In the genomic region with DNA sequence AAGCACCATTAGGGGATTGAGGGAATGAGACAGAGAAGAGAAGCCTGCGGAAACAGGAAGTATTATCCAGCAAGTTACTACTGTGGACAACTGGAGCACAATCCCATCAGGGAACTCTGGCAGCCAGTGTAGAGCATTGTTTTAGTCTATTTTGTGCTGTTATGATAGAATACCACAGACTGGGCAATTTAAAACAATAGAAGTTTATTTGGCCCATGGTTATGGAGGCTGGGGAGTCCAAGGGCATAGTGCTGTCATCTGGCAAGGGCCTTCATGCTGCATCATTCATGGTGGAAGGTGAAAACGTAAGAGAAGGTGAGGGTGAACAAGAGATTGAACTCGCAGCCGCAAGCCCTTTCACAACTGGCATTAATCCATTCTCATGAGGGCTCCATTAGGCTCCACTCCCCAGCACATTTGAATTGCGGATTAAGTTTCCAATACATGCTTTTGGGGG, we compare ENCODE assay signal across 12 cellular contexts. TPM values are rescaled to one million over a fixed set of nuclear protein-coding genes. Genes with fewer than 3 reads are reported as not detected.
A peak's percentile ranks its signal among the peaks of the same experiment; 100 is the strongest.
DNase-seq lines count a peak whose midpoint lies in the region; ATAC-seq, FAIRE-seq and TF ChIP-seq lines count a peak whose summit lies in the region.
"Had no signal": no experiment of that assay in that cellular context is flagged by ENCODE, and none has a peak within 500 bp of the region (broad histone marks: within the 10 kb centered on the region; RNA-seq: fewer than 3 reads in every experiment).

No MANE protein-coding gene starts in this region.

- H3K4me2 ChIP-seq in IMR-90 (ENCODE audit: low read depth, low read length), result no peak overlapping the region

- ATAC-seq in IMR-90 (ENCODE audit: low read depth) (no peak), pancreas (no peak), GM19397 (IDR thresholded peaks at IDR 0.05; ENCODE audit: unreplicated experiment) (no peak)

- TF ChIP-seq CTCF in CD14-positive monocyte (IDR thresholded peaks at IDR 0.05), result no peak
- no peak for TF ChIP-seq CTCF in IMR-90 (conservative IDR thresholded peaks at IDR 0.05; ENCODE audit: low read depth, low read length)
- no peak for TF ChIP-seq CTCF in pancreas (IDR thresholded peaks at IDR 0.05)

- H2BK15ac ChIP-seq in IMR-90 (ENCODE audit: low read depth, low read length), result peak overlapping the region; percentile 6; the same call in 1 of the 3 replicates

- DNase-seq in CD14-positive monocyte (ENCODE audit: low spot score), result no peak
- DNase-seq in IMR-90, result no peak
- DNase-seq in dermis microvascular lymphatic vessel endothelial cell (ENCODE audit: low read depth in 2 of 2), result peak; percentile 80 to 83
- DNase-seq in pancreas, result no peak
- no peak for DNase-seq in MV-4-11 (lab: John Stamatoyannopoulos, UW)
- no peak for DNase-seq in cerebellum (ENCODE audit: low spot score)
- DNase-seq in ureter (ENCODE audit: low spot score), result no peak
- DNase-seq: NCI-H2171; stimulated activated CD4-positive, alpha-beta T cell treated with anti-CD3 and anti-CD28 coated beads, Interleukin-1b, Interleukin-23, amount 100 ng/mL, for 48 hours had no signal

- H3K4me1 Mint-ChIP-seq in CD14-positive monocyte, result peaks cover 74% of the 10 kb centered on the region

- no peak overlapping the region for H3K23ac ChIP-seq in IMR-90 (ENCODE audit: low read depth, low read length)

- dilution Hi-C loops in IMR-90 (cut with HindIII; ENCODE audit: low sequenced_read_pairs, unreplicated experiment), result no loop called here

- H3K4me1 ChIP-seq in IMR-90 (ENCODE audit: control insufficient read depth, insufficient read depth, low read length), result peaks cover 9% of the 10 kb centered on the region
- H3K4me1 ChIP-seq in pancreas, result peaks cover 0 to 12% (median 0%) of the 10 kb centered on the region in 3 donors

- H3K9me3 ChIP-seq in IMR-90 (ENCODE audit: control insufficient read depth, insufficient read depth, low read length) (no peaks in the 10 kb centered on the region), pancreas (no peaks in the 10 kb centered on the region)

- peaks cover 4% of the 10 kb centered on the region; the same call in 1 of the 2 replicates for H4K20me1 ChIP-seq in IMR-90 (ENCODE audit: insufficient read depth, low read length)

- H3K27me3 Mint-ChIP-seq in CD14-positive monocyte (ENCODE audit: low read depth in 3 of 3), result peaks cover 0 to 3% (median 2%) of the 10 kb centered on the region in 3 donors

- TF ChIP-seq RAD21 in IMR-90 (IDR thresholded peaks at IDR 0.05; ENCODE audit: low read length), result no peak

- peak overlapping the region; percentile 54 for H2BK5ac ChIP-seq in IMR-90 (ENCODE audit: low read depth, low read length, poor library complexity, severe bottlenecking)

- no peak for TF ChIP-seq POLR2A in IMR-90 (IDR thresholded peaks at IDR 0.05; ENCODE audit: low read depth, low read length)

- no peak overlapping the region for H3K56ac ChIP-seq in IMR-90 (ENCODE audit: extremely low read depth, insufficient read depth, low read length)

- H3K14ac ChIP-seq in IMR-90 (replicated peaks; ENCODE audit: low read depth, low read length), result no peak overlapping the region

- peaks cover 0 to 6% (median 0%) of the 10 kb centered on the region in 7 donors for H3K9me3 Mint-ChIP-seq in CD14-positive monocyte
- H3K9me3 Mint-ChIP-seq: stimulated activated naive CD8-positive, alpha-beta T cell treated with anti-CD3 and anti-CD28 coated beads, Interleukin-15, amount 100 ng/mL, for 72 hours had no signal

- POLR2A ChIA-PET in IMR-90 (lab: Charles Lee; ENCODE audit: unreplicated experiment), result no interaction called here

- H2AK5ac ChIP-seq in IMR-90 (ENCODE audit: low read depth, low read length), result peak overlapping the region; percentile 6

- peak overlapping the region; percentile 40 for H4K5ac ChIP-seq in IMR-90 (ENCODE audit: low read depth, low read length)

- intact Hi-C loops in CD14-positive monocyte (cut with micrococcal nuclease), result loop anchor here (5.0 kb wide), 2 partner anchors 43 to 57 kb away; partner anchors contain the start of genes SLC9A8 (in 2 of the 2) and B4GALT5 (in 1 of the 2)
- intact Hi-C loops in IMR-90 (cut with micrococcal nuclease), result no loop called here
- intact Hi-C loops in pancreas (cut with DNase I), result no loop called here

- in situ Hi-C loops in IMR-90 (cut with MboI; ENCODE audit: low sequenced_read_pairs), result no loop called here

- H3K4me3 ChIP-seq in IMR-90 (ENCODE audit: insufficient read depth, low read depth, low read length) (no peak overlapping the region), pancreas (no peak overlapping the region)

- H3K18ac ChIP-seq in IMR-90 (ENCODE audit: low read depth, low read length), result peak overlapping the region; percentile 12; the same call in 1 of the 2 replicates

- H3K27ac Mint-ChIP-seq in CD14-positive monocyte, result peak overlapping the region; percentile 90 to 98 (median 95)
- H3K27ac Mint-ChIP-seq: stimulated activated naive CD8-positive, alpha-beta T cell treated with anti-CD3 and anti-CD28 coated beads, Interleukin-15, amount 100 ng/mL, for 72 hours had no signal

- peaks cover 4 to 9% of the 10 kb centered on the region in 2 donors for H3K36me3 Mint-ChIP-seq in CD14-positive monocyte

- H3K27me3 ChIP-seq in IMR-90 (ENCODE audit: control insufficient read depth, insufficient read depth, low read length), result no peaks in the 10 kb centered on the region
- H3K27me3 ChIP-seq in pancreas, result no peaks in the 10 kb centered on the region

- H2AK9ac ChIP-seq in IMR-90 (replicated peaks; ENCODE audit: low read depth, low read length, poor library complexity), result no peak overlapping the region

- H3K9me1 ChIP-seq in IMR-90 (ENCODE audit: insufficient read depth, low read length), result peaks cover 10% of the 10 kb centered on the region; the same call in 1 of the 2 replicates

- no peak overlapping the region for H3K9ac ChIP-seq in IMR-90 (ENCODE audit: low read depth, low read length)

- H3K27ac ChIP-seq in IMR-90 (ENCODE audit: insufficient read depth, low read length), result peak overlapping the region; percentile 79; the same call in 1 of the 2 replicates
- peak overlapping the region in 3 of 4 donors; percentile 8 to 79 (median 65) for H3K27ac ChIP-seq in pancreas

- BruUV-seq in IMR-90 (replicated peaks; lab: Mats Ljungman, UMichigan), result no TSS peak

- H3K4ac ChIP-seq in IMR-90 (ENCODE audit: low read depth, low read length), result peak overlapping the region; percentile 14; the same call in 1 of the 2 replicates

- FAIRE-seq in pancreas (lab: Jason Lieb, UNC), result no peak
- FAIRE-seq: bronchial epithelial cell had no signal

- WGBS in IMR-90 (ENCODE audit: extremely low coverage in 2 of 2, insufficient read length in 1 of 2), 2 experiments, result no CpG with 5 or more reads among the region's 5 CpGs
- 88 to 95% methylated on average over 5 of the region's 5 CpGs for WGBS in pancreas, 2 donors

- H2AFZ ChIP-seq in IMR-90 (replicated peaks; ENCODE audit: low read length, poor library complexity), result no peak overlapping the region

- no peaks in the 10 kb centered on the region for H3K79me1 ChIP-seq in IMR-90 (ENCODE audit: low read depth in 1 of 2, low read length in 2 of 2)

- H3K36me3 ChIP-seq in IMR-90 (ENCODE audit: control insufficient read depth, insufficient read depth, low read length), result no peaks in the 10 kb centered on the region
- no peaks in the 10 kb centered on the region for H3K36me3 ChIP-seq in pancreas

- peak overlapping the region; percentile 36; the same call in 1 of the 2 replicates for H2BK20ac ChIP-seq in IMR-90 (ENCODE audit: low read depth, low read length)

- peak overlapping the region; percentile 1 to 59; a peak in 2 of 4 replicates for H4K8ac ChIP-seq in IMR-90 (ENCODE audit: low read depth in 2 of 2, low read length in 2 of 2)

- peak overlapping the region; percentile 48; the same call in 1 of the 2 replicates for H4K91ac ChIP-seq in IMR-90 (ENCODE audit: insufficient read depth, low read depth, low read length)

- H2BK120ac ChIP-seq in IMR-90 (ENCODE audit: low read depth, low read length), result peak overlapping the region; percentile 35; the same call in 1 of the 2 replicates

- H3K4me3 Mint-ChIP-seq in CD14-positive monocyte, result peak overlapping the region; percentile 7 to 86

- CTCF ChIA-PET in IMR-90 (lab: Yijun Ruan, JAX), result no interaction called here

TF ChIP-seq in IMR-90, 13 proteins besides CTCF, POLR2A, EP300 and RAD21:
- no peak for TF ChIP-seq CHD1 (IDR thresholded peaks at IDR 0.05; ENCODE audit: low read depth, low read length)
TF ChIP-seq in IMR-90: peak in this region for 0.

RNA-seq across cellular contexts. Expression of gene SLC9A8, which starts 43.5 kb away (rescaled TPM):
- polyA plus RNA-seq in CD14-positive monocyte (1 to 10 TPM; 3.0 to 3.3 TPM), IMR-90 (2012; rRNA removed) (4.0 and 4.1 TPM in 2 replicates), pancreas (1 to 10 TPM; 9.9 TPM)
- total RNA-seq in IMR-90 (2012; rRNA removed) (3.6 and 5.0 TPM in 2 replicates), dermis microvascular lymphatic vessel endothelial cell (5.0 and 5.8 TPM in 2 replicates), pancreas (1 to 10 TPM; 4.8 to 8.1 (median 5.9) TPM), cerebellum (8.7 TPM), ureter (35.0 TPM)
- 1.5 and 2.1 TPM in 2 replicates for polyA plus RNA-seq in IMR-90 (2012; cell fraction: cytosol; rRNA removed)
- 17.0 and 18.2 TPM in 2 replicates for polyA plus RNA-seq in IMR-90 (2012; cell fraction: nucleus; rRNA removed; ENCODE audit: low replicate concordance)

RNA-seq across cellular contexts. Expression of gene B4GALT5, which starts 55.5 kb away (rescaled TPM):
- 1 to 10 TPM; 2.4 to 2.7 TPM for polyA plus RNA-seq in CD14-positive monocyte
- 11.3 and 13.9 TPM in 2 replicates for total RNA-seq in IMR-90 (2012; rRNA removed)
- polyA plus RNA-seq in IMR-90 (2012; rRNA removed), result 18.4 and 20.4 TPM in 2 replicates
- polyA plus RNA-seq in IMR-90 (2012; cell fraction: cytosol; rRNA removed), result 9.7 and 11.1 TPM in 2 replicates
- polyA plus RNA-seq in IMR-90 (2012; cell fraction: nucleus; rRNA removed; ENCODE audit: low replicate concordance), result 6.4 and 14.9 TPM in 2 replicates
- total RNA-seq in dermis microvascular lymphatic vessel endothelial cell, result 33.1 and 56.3 TPM in 2 replicates
- 10 to 100 TPM in 3 of 6 donors, 1 to 10 TPM in 3; 7.4 to 28.2 (median 9.6) TPM for total RNA-seq in pancreas
- 1 to 10 TPM; 5.1 to 7.7 TPM for polyA plus RNA-seq in pancreas
- 38.2 TPM for total RNA-seq in cerebellum
- 40.9 TPM for total RNA-seq in ureter

Comparison
In these comparisons a context has a peak if more than half of its experiments do, and no peak if none do; other contexts are left out.
1. DNase-seq: peak in dermis microvascular lymphatic vessel endothelial cell (2 of 2); none in CD14-positive monocyte (single experiment), IMR-90 (single experiment), pancreas (0 of 6), MV-4-11 (single experiment), cerebellum (single experiment) and ureter (single experiment).
2. intact Hi-C loops: an anchor here in CD14-positive monocyte (5.0 kb wide); none called in IMR-90 and pancreas.